In the genomic region with DNA sequence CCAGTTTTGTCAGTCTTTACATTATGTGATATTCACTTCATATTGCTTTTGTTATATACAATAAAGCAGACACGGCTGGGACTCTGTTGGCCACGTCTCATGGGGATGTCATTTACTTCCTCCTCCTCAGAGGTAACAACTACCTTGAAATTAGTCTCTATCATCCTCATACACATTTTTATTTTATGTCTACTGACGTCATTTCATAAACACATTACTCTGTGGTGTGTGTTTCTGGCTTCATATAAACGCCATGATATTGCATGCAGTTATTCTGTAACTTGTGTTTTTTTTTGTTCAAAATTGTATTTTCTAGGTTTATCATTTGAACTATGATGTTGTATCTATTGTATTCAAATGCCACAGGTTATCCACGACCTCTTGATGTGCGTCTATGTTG, we compare ENCODE assay signal across 27 cellular contexts.
"Had no signal": no experiment of that assay in that cellular context is flagged by ENCODE, and none has a peak within 500 bp of the region (broad histone marks: within the 10 kb centered on the region; RNA-seq: fewer than 3 reads in every experiment).

No MANE protein-coding gene starts in this region.

- H3K27ac ChIP-seq: stomach, suprapubic skin, testis, thoracic aorta, thyroid gland, tibial artery, tibial nerve, transverse colon, upper lobe of left lung, upper lobe of right lung, uterus, vagina had no signal

- H3K4me1 ChIP-seq: suprapubic skin, testis, thyroid gland, tibial artery, tibial nerve, uterus, vagina had no signal

- H3K4me3 ChIP-seq: stomach, suprapubic skin, testis, thoracic aorta, thyroid gland, tibial artery, tibial nerve, transverse colon, upper lobe of left lung, upper lobe of right lung, uterus, vagina had no signal

- DNase-seq: stimulated activated CD4-positive, alpha-beta T cell treated with anti-CD3 and anti-CD28 coated beads, Interleukin-2, amount 100 ng/mL, for 48 hours; stimulated activated CD4-positive, alpha-beta T cell treated with anti-CD3 and anti-CD28 coated beads, Interleukin-4, amount 100 ng/mL, for 1 hour; stimulated activated CD4-positive, alpha-beta T cell treated with anti-CD3 and anti-CD28 coated beads, Interleukin-4, amount 100 ng/mL, for 24 hours; stimulated activated CD4-positive, alpha-beta T cell treated with anti-CD3 and anti-CD28 coated beads, Interleukin-4, amount 100 ng/mL, for 4 hours; stimulated activated naive B cell treated with anti-CD40 and anti-IgM and Interleukin-4, amounts not matched to agents 10 μg/mL and 1 μg/mL and 100 μg/mL, for 72 hours; stimulated activated naive CD4-positive, alpha-beta T cell; stimulated activated naive CD4-positive, alpha-beta T cell treated with Interleukin-2 at 50 U/mL for 16 hours; stimulated activated naive CD8-positive, alpha-beta T cell treated with anti-CD3 and anti-CD28 coated beads, Interleukin-15, amount 100 ng/mL, for 72 hours; stimulated activated naive CD8-positive, alpha-beta T cell treated with anti-CD3 and anti-CD28 coated beads, Interleukin-15, Interleukin-2, amounts not matched to agents 100 U/mL and 50 U/mL, for 24 hours; stomach; substantia nigra; testis; thyroid gland; tibial artery; transverse colon; trophoblast cell; upper lobe of left lung; upper lobe of right lung; uterus had no signal

- FAIRE-seq: urothelium cell line had no signal

- H3K27me3 Mint-ChIP-seq: stimulated activated naive B cell treated with anti-CD40 and anti-IgM and Interleukin-4, amounts not matched to agents 10 μg/mL and 1 μg/mL and 100 μg/mL, for 72 hours had no signal

- H3K9me3 Mint-ChIP-seq: stimulated activated effector memory CD8-positive, alpha-beta T cell treated with anti-CD3 and anti-CD28 coated beads, Interleukin-12 subunit alpha, Interleukin-12 subunit beta, amount 100 ng/mL, for 72 hours; stimulated activated naive B cell treated with anti-CD40 and anti-IgM and Interleukin-4, amounts not matched to agents 10 μg/mL and 1 μg/mL and 100 μg/mL, for 72 hours; stimulated activated naive CD8-positive, alpha-beta T cell treated with anti-CD3 and anti-CD28 coated beads, Interleukin-15, amount 100 ng/mL, for 72 hours; stimulated activated naive CD8-positive, alpha-beta T cell treated with anti-CD3 and anti-CD28 coated beads, Interleukin-15, Interleukin-2, amounts not matched to agents 100 ng/mL and 50 ng/mL, for 24 hours; type B pancreatic cell had no signal

- H3K9me3 ChIP-seq: stomach, suprapubic skin, testis, thoracic aorta, thyroid gland, tibial artery, tibial nerve, transverse colon, upper lobe of left lung, upper lobe of right lung, uterus, vagina had no signal

- H3K4me3 Mint-ChIP-seq: stimulated activated effector memory CD8-positive, alpha-beta T cell treated with anti-CD3 and anti-CD28 coated beads, Interleukin-12 subunit alpha, Interleukin-12 subunit beta, amount 100 ng/mL, for 72 hours; stimulated activated naive B cell treated with anti-CD40 and anti-IgM and Interleukin-4, amounts not matched to agents 10 μg/mL and 1 μg/mL and 100 μg/mL, for 72 hours; stimulated activated naive CD8-positive, alpha-beta T cell treated with anti-CD3 and anti-CD28 coated beads, Interleukin-15, amount 100 ng/mL, for 72 hours; stimulated activated naive CD8-positive, alpha-beta T cell treated with anti-CD3 and anti-CD28 coated beads, Interleukin-15, Interleukin-2, amounts not matched to agents 100 ng/mL and 50 ng/mL, for 24 hours; type B pancreatic cell had no signal

- H3K36me3 Mint-ChIP-seq: stimulated activated effector memory CD8-positive, alpha-beta T cell treated with anti-CD3 and anti-CD28 coated beads, Interleukin-12 subunit alpha, Interleukin-12 subunit beta, amount 100 ng/mL, for 72 hours; stimulated activated naive B cell treated with anti-CD40 and anti-IgM and Interleukin-4, amounts not matched to agents 10 μg/mL and 1 μg/mL and 100 μg/mL, for 72 hours; type B pancreatic cell had no signal

- H3K27ac Mint-ChIP-seq: stimulated activated effector memory CD8-positive, alpha-beta T cell treated with anti-CD3 and anti-CD28 coated beads, Interleukin-12 subunit alpha, Interleukin-12 subunit beta, amount 100 ng/mL, for 72 hours; stimulated activated naive CD8-positive, alpha-beta T cell treated with anti-CD3 and anti-CD28 coated beads, Interleukin-15, amount 100 ng/mL, for 72 hours; stimulated activated naive CD8-positive, alpha-beta T cell treated with anti-CD3 and anti-CD28 coated beads, Interleukin-15, Interleukin-2, amounts not matched to agents 100 ng/mL and 50 ng/mL, for 24 hours; type B pancreatic cell had no signal

- H3K36me3 ChIP-seq: stomach, suprapubic skin, thoracic aorta, thyroid gland, tibial artery, tibial nerve, transverse colon, upper lobe of left lung, upper lobe of right lung, uterus, vagina had no signal

- H3K27me3 ChIP-seq: testis, thyroid gland, tibial nerve, uterus, vagina had no signal

- ATAC-seq: stimulated activated effector memory CD8-positive, alpha-beta T cell treated with anti-CD3 and anti-CD28 coated beads, Interleukin-12 subunit alpha, Interleukin-12 subunit beta, amount 100 ng/mL, for 72 hours; stimulated activated naive B cell treated with anti-CD40 and anti-IgM and Interleukin-4, amounts not matched to agents 10 μg/mL and 1 μg/mL and 100 μg/mL, for 72 hours; stimulated activated naive CD8-positive, alpha-beta T cell treated with anti-CD3 and anti-CD28 coated beads, Interleukin-15, amount 100 ng/mL, for 72 hours; stimulated activated naive CD8-positive, alpha-beta T cell treated with anti-CD3 and anti-CD28 coated beads, Interleukin-15, Interleukin-2, amounts not matched to agents 100 U/mL and 50 U/mL, for 24 hours; upper lobe of right lung had no signal
